In genomic region chr11:99489561-99489960, GRCh38 we compare ENCODE assay signal across 25 cellular contexts.
"Had no signal": no experiment of that assay in that cellular context is flagged by ENCODE, and none has a peak within 500 bp of the region (broad histone marks: within the 10 kb centered on the region; RNA-seq: fewer than 3 reads in every experiment).

No MANE protein-coding gene starts in this region.

- ATAC-seq: gastroesophageal sphincter; heart left ventricle; left cardiac atrium; left lung; naive thymus-derived CD8-positive, alpha-beta T cell; psoas muscle; right cardiac atrium; stimulated activated memory B cell treated with anti-CD40 and anti-IgM and Interleukin-4, amounts not matched to agents 10 μg/mL and 1 μg/mL and 100 μg/mL, for 72 hours; stimulated activated naive CD8-positive, alpha-beta T cell treated with anti-CD3 and anti-CD28 coated beads, Interleukin-15, Interleukin-2, amounts not matched to agents 100 U/mL and 50 U/mL, for 24 hours had no signal

- H3K4me2 ChIP-seq: hepatocyte had no signal

- DNase-seq: dorsolateral prefrontal cortex; effector CD4-positive, alpha-beta T cell; foreskin fibroblast; heart left ventricle; left cardiac atrium; left lung; naive thymus-derived CD8-positive, alpha-beta T cell; nephron progenitor cell; nucleus accumbens; ovary; posterior cingulate gyrus; psoas muscle; right cardiac atrium; sigmoid colon; spleen; stimulated activated CD4-positive, alpha-beta T cell treated with anti-CD3 and anti-CD28 coated beads, Interleukin-4, amount 100 ng/mL, for 4 hours; stimulated activated naive CD8-positive, alpha-beta T cell treated with anti-CD3 and anti-CD28 coated beads, Interleukin-15, Interleukin-2, amounts not matched to agents 100 U/mL and 50 U/mL, for 24 hours; substantia nigra; testis; tibial artery; upper lobe of left lung had no signal

- H3K36me3 ChIP-seq: gastroesophageal sphincter, heart left ventricle, left lung, ovary, sigmoid colon, spleen, tibial artery, upper lobe of left lung had no signal

- H3K4me1 ChIP-seq: gastroesophageal sphincter, heart left ventricle, left lung, psoas muscle, sigmoid colon, spleen, testis, tibial artery, upper lobe of left lung had no signal

- H2AFZ ChIP-seq: hepatocyte had no signal

- H3K27ac ChIP-seq: dorsolateral prefrontal cortex, gastroesophageal sphincter, heart left ventricle, hepatocyte, left lung, ovary, psoas muscle, sigmoid colon, skin epidermis, spleen, testis, tibial artery, upper lobe of left lung had no signal

- H3K9me3 ChIP-seq: gastroesophageal sphincter, heart left ventricle, ovary, psoas muscle, sigmoid colon, testis, tibial artery, upper lobe of left lung had no signal

- H3K4me3 ChIP-seq: dorsolateral prefrontal cortex, gastroesophageal sphincter, heart left ventricle, hepatocyte, left lung, ovary, psoas muscle, sigmoid colon, skin epidermis, spleen, testis, tibial artery, upper lobe of left lung had no signal

- H3K27me3 ChIP-seq: dorsolateral prefrontal cortex, gastroesophageal sphincter, heart left ventricle, hepatocyte, left lung, ovary, sigmoid colon, spleen, testis, tibial artery, upper lobe of left lung had no signal
